8 cellular contexts compared by ENCODE assay signal in the genomic region with DNA sequence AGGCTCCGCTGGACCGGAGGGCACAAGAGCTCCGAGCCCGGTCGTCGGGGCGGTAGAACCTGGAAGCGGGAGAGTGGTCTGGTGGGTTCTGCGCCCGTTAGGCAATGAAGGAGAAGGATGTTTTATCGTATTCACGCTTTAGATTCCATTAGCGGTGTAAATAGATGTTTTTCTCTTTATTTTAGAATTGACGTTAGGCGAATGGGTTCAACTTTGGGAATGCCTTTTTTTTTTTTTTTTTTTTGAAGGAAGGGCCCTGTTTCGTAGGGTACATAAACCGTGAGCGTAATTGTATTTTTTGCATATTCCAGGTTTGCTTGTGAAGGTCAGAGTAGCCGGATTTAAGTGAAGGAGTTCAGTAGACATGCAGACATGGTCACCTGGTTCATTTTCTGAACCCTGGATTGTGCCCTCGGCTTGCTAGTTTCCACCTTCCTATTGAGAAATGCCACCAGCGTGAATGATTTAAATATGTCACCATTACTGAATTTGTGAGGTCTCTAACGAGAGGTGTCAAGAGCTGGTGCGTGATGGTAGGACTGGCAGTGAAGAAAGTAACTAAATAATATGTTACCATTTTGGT. TPM values are rescaled to one million over a fixed set of nuclear protein-coding genes. Genes with fewer than 3 reads are reported as not detected.
A peak's percentile ranks its signal among the peaks of the same experiment; 100 is the strongest.
DNase-seq lines count a peak whose midpoint lies in the region; ATAC-seq lines count a peak whose summit lies in the region.

No MANE protein-coding gene starts in this region.

- peak overlapping the region; percentile 96 to 100 (median 98) for H3K4me3 Mint-ChIP-seq in CD8-positive, alpha-beta memory T cell

- H3K9me2 ChIP-seq in Karpas-422 (replicated peaks; ENCODE audit: insufficient read depth, low read length): no peaks in the 10 kb centered on the region

- H3K4me1 Mint-ChIP-seq in CD8-positive, alpha-beta memory T cell: peaks cover 25 to 43% (median 38%) of the 10 kb centered on the region in 3 donors

- peak overlapping the region; percentile 78 for H3K27ac ChIP-seq in CD8-positive, alpha-beta memory T cell (ENCODE audit: low read depth, low read length)
- H3K27ac ChIP-seq in Karpas-422 (ENCODE audit: low read length) (peak overlapping the region; percentile 76), duodenal mucosa (ENCODE audit: low read depth, low read length) (peak overlapping the region; percentile 96)

- DNase-seq in CD8-positive, alpha-beta memory T cell: no peak
- DNase-seq in Karpas-422: peak; percentile 63
- DNase-seq in activated CD8-positive, alpha-beta memory T cell treated with anti-CD3 and anti-CD28 coated beads, Interleukin-2, amount 50 U/mL, for 48 hours: no peak
- DNase-seq in KG1 (lab: John Stamatoyannopoulos, UW): no peak
- DNase-seq in EL: no peak

- no peak for ATAC-seq in GM19351 (IDR thresholded peaks at IDR 0.05; ENCODE audit: unreplicated experiment)

- H3K9me3 ChIP-seq in CD8-positive, alpha-beta memory T cell (ENCODE audit: low read length): no peaks in the 10 kb centered on the region
- H3K9me3 ChIP-seq in Karpas-422 (ENCODE audit: low read length): no peaks in the 10 kb centered on the region
- H3K9me3 ChIP-seq in duodenal mucosa (ENCODE audit: control insufficient read depth in 1 of 2, low read length in 2 of 2): no peaks in the 10 kb centered on the region
- no peaks in the 10 kb centered on the region for H3K9me3 ChIP-seq in neuron (ENCODE audit: low read length)

- H3K9ac ChIP-seq in Karpas-422 (ENCODE audit: low read length) (peak overlapping the region; percentile 82), duodenal mucosa (ENCODE audit: low read depth in 1 of 2, low read length in 2 of 2) (peak overlapping the region; percentile 77 to 79)

- H3K9me3 Mint-ChIP-seq in CD8-positive, alpha-beta memory T cell: no peaks in the 10 kb centered on the region

- H4K20me1 ChIP-seq in Karpas-422 (ENCODE audit: insufficient read depth, low read depth, low read length): peaks cover 11% of the 10 kb centered on the region; the same call in 1 of the 2 replicates

- POLR2A ChIA-PET in CD8-positive, alpha-beta memory T cell (lab: Charles Lee): interaction anchor here (0.6 to 1.7 kb wide), 6 partner anchors 9 to 353 kb away, joined by 3 to 19 read pairs (median 3); partner anchors contain the start of gene MON1A

- H3K27ac Mint-ChIP-seq in CD8-positive, alpha-beta memory T cell: peak overlapping the region; percentile 97 to 100 (median 98)

- peaks cover 12% of the 10 kb centered on the region for H3K4me1 ChIP-seq in CD8-positive, alpha-beta memory T cell (ENCODE audit: insufficient read depth, low read length)
- H3K4me1 ChIP-seq in Karpas-422 (ENCODE audit: low read length) (peaks cover 21% of the 10 kb centered on the region), duodenal mucosa (ENCODE audit: control insufficient read depth in 1 of 2, insufficient read depth in 2 of 2, low read length in 2 of 2) (peaks cover 6 to 13% of the 10 kb centered on the region in 2 donors), neuron (ENCODE audit: insufficient read depth, low read length) (peaks cover 5% of the 10 kb centered on the region)

- peak overlapping the region; percentile 92 for H3K4me2 ChIP-seq in Karpas-422 (ENCODE audit: low read depth, low read length, poor library complexity, severe bottlenecking)

- peak overlapping the region; percentile 73 for H3K4me3 ChIP-seq in CD8-positive, alpha-beta memory T cell (ENCODE audit: low read length)
- H3K4me3 ChIP-seq in Karpas-422 (ENCODE audit: low read length): peak overlapping the region; percentile 90
- H3K4me3 ChIP-seq in duodenal mucosa (ENCODE audit: low read depth in 1 of 2, low read length in 2 of 2): peak overlapping the region; percentile 82 to 92
- H3K4me3 ChIP-seq in neuron (ENCODE audit: low read length): peak overlapping the region; percentile 98

- CTCF ChIA-PET in CD8-positive, alpha-beta memory T cell (lab: Charles Lee): interaction anchor here (0.8 to 2.3 kb wide), 4 partner anchors 9 to 39 kb away, joined by 3 to 11 read pairs (median 3); partner anchors contain the start of gene MON1A

- no peaks in the 10 kb centered on the region for H3K36me3 ChIP-seq in CD8-positive, alpha-beta memory T cell (ENCODE audit: insufficient read depth, low read length)
- H3K36me3 ChIP-seq in Karpas-422 (ENCODE audit: insufficient read depth, low read length) (peaks cover 16% of the 10 kb centered on the region), duodenal mucosa (ENCODE audit: control insufficient read depth in 1 of 2, insufficient read depth in 2 of 2, low read length in 2 of 2) (no peaks in the 10 kb centered on the region), neuron (ENCODE audit: insufficient read depth, low read length) (peaks cover 11% of the 10 kb centered on the region)

- H3K36me3 Mint-ChIP-seq in CD8-positive, alpha-beta memory T cell: peaks cover 7 to 19% (median 9%) of the 10 kb centered on the region in 3 donors

- no peaks in the 10 kb centered on the region for H3K27me3 Mint-ChIP-seq in CD8-positive, alpha-beta memory T cell

- H2AFZ ChIP-seq in Karpas-422 (ENCODE audit: low read length): no peak overlapping the region
- H2AFZ ChIP-seq in neuron (ENCODE audit: low read depth, low read length): peak overlapping the region; percentile 31

- peaks cover 55% of the 10 kb centered on the region for H3K79me2 ChIP-seq in Karpas-422 (ENCODE audit: low read length)

- H3K27me3 ChIP-seq in CD8-positive, alpha-beta memory T cell (ENCODE audit: insufficient read depth, low read length, poor library complexity, severe bottlenecking): no peaks in the 10 kb centered on the region
- H3K27me3 ChIP-seq in Karpas-422 (ENCODE audit: low read length): no peaks in the 10 kb centered on the region
- no peaks in the 10 kb centered on the region for H3K27me3 ChIP-seq in duodenal mucosa (ENCODE audit: control insufficient read depth in 1 of 2, insufficient read depth in 2 of 2, low read length in 2 of 2)
- H3K27me3 ChIP-seq in neuron (ENCODE audit: insufficient read depth, low read length): no peaks in the 10 kb centered on the region

RNA-seq across cellular contexts. Expression of gene RBM6, which starts 0.8 kb away (rescaled TPM):
- 10 to 100 TPM; 71.6 to 75.8 TPM for total RNA-seq in CD8-positive, alpha-beta memory T cell
- polyA plus RNA-seq in CD8-positive, alpha-beta memory T cell: 53.2 TPM
- 88.3 and 109 TPM in 2 replicates for total RNA-seq in Karpas-422 (2014; rRNA removed; shearing (Covaris generic); ENCODE audit: low replicate concordance)

RNA-seq across cellular contexts. Expression of gene MON1A, which starts 11.1 kb away (rescaled TPM):
- total RNA-seq in CD8-positive, alpha-beta memory T cell: 10 to 100 TPM; 17.9 to 18.1 TPM
- polyA plus RNA-seq in CD8-positive, alpha-beta memory T cell: 22.4 TPM
- 9.6 and 9.8 TPM in 2 replicates for total RNA-seq in Karpas-422 (2014; rRNA removed; shearing (Covaris generic); ENCODE audit: low replicate concordance)

RNA-seq across cellular contexts. Expression of gene MST1R, which starts 37.1 kb away (rescaled TPM):
- 1 to 10 TPM in 1 of 2 experiments, under 1 TPM in 1; 0.83 to 1.2 TPM for total RNA-seq in CD8-positive, alpha-beta memory T cell
- not detected for polyA plus RNA-seq in CD8-positive, alpha-beta memory T cell
- not detected in 2 replicates for total RNA-seq in Karpas-422 (2014; rRNA removed; shearing (Covaris generic); ENCODE audit: low replicate concordance)
